Comparison of ENCODE assay signal across 19 cellular contexts in genomic region chr11:15884131-15884530, GRCh38.
"Had no signal": no experiment of that assay in that cellular context is flagged by ENCODE, and none has a peak within 500 bp of the region (broad histone marks: within the 10 kb centered on the region; RNA-seq: fewer than 3 reads in every experiment).

No MANE protein-coding gene starts in this region.

- H3K27me3 ChIP-seq: brain microvascular endothelial cell, tibial artery had no signal

- DNase-seq: activated CD4-positive, alpha-beta T cell treated with anti-CD3 and anti-CD28 coated beads, Interleukin-2, amount 10 ng/mL, durations not matched to agents 7 days and 5 days; activated CD8-positive, alpha-beta memory T cell treated with anti-CD3 and anti-CD28 coated beads, Interleukin-2, amount 50 U/mL, for 48 hours; activated gamma-delta T cell treated with Interleukin-2 at 50 U/mL for 16 hours; amniotic stem cell; brain microvascular endothelial cell; cerebellar nuclear complex; effector memory CD4-positive, alpha-beta T cell; foreskin melanocyte; natural killer cell; occipital lobe; sigmoid colon; stimulated activated CD4-positive, alpha-beta T cell treated with anti-CD3 and anti-CD28 coated beads, Interleukin-12 subunit alpha, Interleukin-12 subunit beta, amount 100 ng/mL, for 4 hours; stimulated activated CD4-positive, alpha-beta T cell treated with anti-CD3 and anti-CD28 coated beads, Interleukin-2, amount 100 ng/mL, for 24 hours; T-helper 9 cell; tibial artery had no signal

- H3K27ac Mint-ChIP-seq: activated CD4-positive, alpha-beta T cell treated with anti-CD3 and anti-CD28 coated beads, Interleukin-2, amount 10 ng/mL, durations not matched to agents 7 days and 5 days; activated naive CD8-positive, alpha-beta T cell; dendritic cell treated with granulocyte-macrophage colony-stimulating factor and Interleukin-4, amounts not matched to agents 40 ng/mL and 50 ng/mL, for 4 days; natural killer cell; progenitor cell of endocrine pancreas had no signal

- H3K9me3 ChIP-seq: sigmoid colon, tibial artery had no signal

- H3K27ac ChIP-seq: brain microvascular endothelial cell, sigmoid colon, tibial artery had no signal

- H3K4me1 Mint-ChIP-seq: activated CD4-positive, alpha-beta T cell treated with anti-CD3 and anti-CD28 coated beads, Interleukin-2, amount 10 ng/mL, durations not matched to agents 7 days and 5 days; natural killer cell had no signal

- H3K4me3 ChIP-seq: sigmoid colon, tibial artery had no signal

- H3K4me3 Mint-ChIP-seq: activated CD4-positive, alpha-beta T cell treated with anti-CD3 and anti-CD28 coated beads, Interleukin-2, amount 10 ng/mL, durations not matched to agents 7 days and 5 days; activated naive CD8-positive, alpha-beta T cell; dendritic cell treated with granulocyte-macrophage colony-stimulating factor and Interleukin-4, amounts not matched to agents 40 ng/mL and 50 ng/mL, for 4 days; natural killer cell had no signal

- ATAC-seq: left lobe of liver, natural killer cell had no signal

- H3K36me3 Mint-ChIP-seq: activated naive CD8-positive, alpha-beta T cell; natural killer cell had no signal

- H3K9me3 Mint-ChIP-seq: activated CD4-positive, alpha-beta T cell treated with anti-CD3 and anti-CD28 coated beads, Interleukin-2, amount 10 ng/mL, durations not matched to agents 7 days and 5 days; dendritic cell treated with granulocyte-macrophage colony-stimulating factor and Interleukin-4, amounts not matched to agents 40 ng/mL and 50 ng/mL, for 4 days had no signal

- H3K36me3 ChIP-seq: brain microvascular endothelial cell, sigmoid colon, tibial artery had no signal

- H3K27me3 Mint-ChIP-seq: activated CD4-positive, alpha-beta T cell treated with anti-CD3 and anti-CD28 coated beads, Interleukin-2, amount 10 ng/mL, durations not matched to agents 7 days and 5 days; activated naive CD8-positive, alpha-beta T cell had no signal
